11 cellular contexts compared by ENCODE assay signal in the genomic region with DNA sequence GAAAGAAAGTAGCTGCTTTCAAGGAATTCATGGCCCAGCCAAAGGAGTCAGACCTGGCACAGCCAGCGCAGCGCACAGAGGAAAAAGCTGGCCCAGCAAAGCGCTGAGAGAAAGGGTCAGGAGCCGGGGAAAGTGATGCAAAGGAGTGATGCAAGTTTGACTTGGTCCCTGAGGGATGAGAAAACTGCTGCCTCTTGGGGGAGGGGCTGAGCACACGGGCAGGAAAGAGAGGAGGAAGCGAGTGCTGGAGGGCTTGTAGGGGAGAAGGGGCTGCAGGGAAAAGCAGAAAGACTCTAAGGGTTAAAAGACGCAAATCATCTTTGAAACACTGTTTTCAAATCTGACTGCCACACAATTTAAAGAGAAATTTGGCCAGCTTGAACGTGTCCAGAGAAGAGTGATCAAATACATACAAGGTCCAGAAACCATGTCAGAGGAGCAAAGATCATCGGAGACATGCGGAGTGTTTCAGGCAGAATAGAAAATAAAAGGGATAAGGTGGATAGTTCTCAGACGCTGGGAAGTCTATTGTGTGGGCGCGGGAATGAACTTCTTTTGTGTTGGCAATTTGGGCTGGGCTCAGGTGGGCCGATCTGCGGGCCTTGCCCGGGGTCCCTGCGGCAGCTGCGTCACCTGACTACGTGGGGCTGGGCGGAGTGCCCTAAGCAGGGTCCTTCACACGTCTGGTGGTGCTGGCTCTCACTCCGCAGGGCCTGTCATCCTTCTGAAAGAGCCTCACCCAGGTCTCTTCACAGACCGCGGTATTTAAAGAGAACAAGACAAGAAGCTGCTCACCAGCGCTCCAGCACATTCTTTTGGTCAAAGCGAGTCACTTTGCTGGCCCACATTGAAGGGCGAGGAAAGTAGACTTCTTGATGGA. TPM values are rescaled to one million over a fixed set of nuclear protein-coding genes. Genes with fewer than 3 reads are reported as not detected.
DNase-seq lines count a peak whose midpoint lies in the region; ATAC-seq and TF ChIP-seq lines count a peak whose summit lies in the region.
"Had no signal": no experiment of that assay in that cellular context is flagged by ENCODE, and none has a peak within 500 bp of the region (broad histone marks: within the 10 kb centered on the region; RNA-seq: fewer than 3 reads in every experiment).

No MANE protein-coding gene starts in this region.

- no peak overlapping the region for H3K4me2 ChIP-seq in GM23248 (ENCODE audit: unreplicated experiment)

- no peak overlapping the region for H2AFZ ChIP-seq in GM23248

- H3K4me3 Mint-ChIP-seq in progenitor cell of endocrine pancreas (ENCODE audit: low read depth): peak overlapping the region; percentile 58
- H3K4me3 Mint-ChIP-seq: activated naive CD4-positive, alpha-beta T cell treated with anti-CD3 and anti-CD28 coated beads, Interleukin-2, amount 50 U/mL, for 24 hours had no signal

- no peaks in the 10 kb centered on the region for H3F3A ChIP-seq in GM23248 (ENCODE audit: insufficient read depth)

- H3K4me1 ChIP-seq in right cardiac atrium (ENCODE audit: control insufficient read depth, insufficient read depth, low read length): no peaks in the 10 kb centered on the region
- H3K4me1 ChIP-seq in GM23248 (ENCODE audit: insufficient read depth): no peaks in the 10 kb centered on the region

- CTCF ChIA-PET in GM10248 (lab: Yijun Ruan, JAX): interaction anchor here (1.3 to 2.0 kb wide), 2 partner anchors 25 to 28 kb away, joined by 4 to 6 read pairs; no protein-coding TSS in a partner anchor

- H3K27me3 Mint-ChIP-seq in progenitor cell of endocrine pancreas: peaks cover 55% of the 10 kb centered on the region
- H3K27me3 Mint-ChIP-seq: activated naive CD4-positive, alpha-beta T cell treated with anti-CD3 and anti-CD28 coated beads, Interleukin-2, amount 50 U/mL, for 24 hours; naive thymus-derived CD4-positive, alpha-beta T cell had no signal

- ATAC-seq in right cardiac atrium (peak; percentile 86 to 92), GM21576 (IDR thresholded peaks at IDR 0.05; ENCODE audit: unreplicated experiment) (no peak), HG03571 (IDR thresholded peaks at IDR 0.05; ENCODE audit: unreplicated experiment) (no peak)
- ATAC-seq: naive thymus-derived CD4-positive, alpha-beta T cell had no signal

- in situ Hi-C loops in GM23248 (cut with MboI): no loop called here

- H3K27ac ChIP-seq in right cardiac atrium (ENCODE audit: low read length): no peak overlapping the region
- no peak overlapping the region for H3K27ac ChIP-seq in GM23248
- H3K27ac ChIP-seq: HL-60 had no signal

- DNase-seq in DMS79 treated with DMSO at 0.1 percent for 48 hours (lab: John Stamatoyannopoulos, UW): peak; percentile 36
- peak; percentile 20 for DNase-seq in UCSD-AML1 (lab: John Stamatoyannopoulos, UW; ENCODE audit: unreplicated experiment)
- peak; percentile 66 to 81 (median 72) for DNase-seq in right cardiac atrium
- DNase-seq in progenitor cell of endocrine pancreas (ENCODE audit: low spot score, unreplicated experiment): no peak
- DNase-seq in GM10248 (ENCODE audit: extremely low spot score): no peak
- no peak for DNase-seq in GM23248
- DNase-seq: naive thymus-derived CD4-positive, alpha-beta T cell had no signal

- no peaks in the 10 kb centered on the region for H3K36me3 ChIP-seq in GM23248 (ENCODE audit: low read depth)

- intact Hi-C loops in right cardiac atrium (cut with DNase I): no loop called here

- TF ChIP-seq CTCF in progenitor cell of endocrine pancreas (IDR thresholded peaks at IDR 0.05; ENCODE audit: unreplicated experiment): no peak
- TF ChIP-seq CTCF in GM10248 (IDR thresholded peaks at IDR 0.05; ENCODE audit: control extremely low read depth, extremely low read depth, low read depth, missing control alignments): no peak

- peaks cover 17% of the 10 kb centered on the region for H3K36me3 Mint-ChIP-seq in progenitor cell of endocrine pancreas (ENCODE audit: insufficient read depth)

- 32% methylated on average over 27 of the region's 27 CpGs for WGBS in right cardiac atrium
- WGBS in GM23248 (ENCODE audit: low coverage in 1 of 2, low lambda C conversion rate in 2 of 2, missing lambda C conversion rate in 2 of 2), 2 experiments: 67 to 70% methylated on average over 27 of the region's 27 CpGs

- H3K9ac ChIP-seq in GM23248: no peak overlapping the region

- POLR2A ChIA-PET in GM10248 (lab: Yijun Ruan, JAX): interaction anchor here (1.0 kb wide), 1 partner anchor 17 kb away, joined by 3 read pairs; no protein-coding TSS in a partner anchor

- no peak overlapping the region for H3K27ac Mint-ChIP-seq in progenitor cell of endocrine pancreas
- H3K27ac Mint-ChIP-seq: activated naive CD4-positive, alpha-beta T cell treated with anti-CD3 and anti-CD28 coated beads, Interleukin-2, amount 50 U/mL, for 24 hours had no signal

- no peaks in the 10 kb centered on the region for H3K9me2 ChIP-seq in GM23248 (ENCODE audit: insufficient read depth)

- H3K9me3 Mint-ChIP-seq in progenitor cell of endocrine pancreas (ENCODE audit: low read depth): no peaks in the 10 kb centered on the region
- H3K9me3 Mint-ChIP-seq: activated naive CD4-positive, alpha-beta T cell treated with anti-CD3 and anti-CD28 coated beads, Interleukin-2, amount 50 U/mL, for 24 hours; naive thymus-derived CD4-positive, alpha-beta T cell had no signal

- H3K4me1 Mint-ChIP-seq in progenitor cell of endocrine pancreas (ENCODE audit: low read depth): peaks cover 14% of the 10 kb centered on the region

- no peaks in the 10 kb centered on the region for H3K79me2 ChIP-seq in GM23248 (ENCODE audit: insufficient read depth)

- H3K4me3 ChIP-seq in right cardiac atrium (ENCODE audit: low read length): peak overlapping the region; percentile 13
- no peak overlapping the region for H3K4me3 ChIP-seq in GM23248

- no peaks in the 10 kb centered on the region for H3K27me3 ChIP-seq in right cardiac atrium (ENCODE audit: control insufficient read depth, insufficient read depth)
- H3K27me3 ChIP-seq in GM23248 (replicated peaks; ENCODE audit: insufficient read depth): no peaks in the 10 kb centered on the region

- no peaks in the 10 kb centered on the region for H3K9me3 ChIP-seq in right cardiac atrium (ENCODE audit: control insufficient read depth, low read length)
- H3K9me3 ChIP-seq in GM23248 (ENCODE audit: low read depth): no peaks in the 10 kb centered on the region

- no peaks in the 10 kb centered on the region for H4K20me1 ChIP-seq in GM23248 (ENCODE audit: insufficient read depth)

RNA-seq across cellular contexts. Expression of a gene that starts 18.1 kb away (rescaled TPM):
- total RNA-seq in right cardiac atrium (1 to 10 TPM; 4.6 to 6.5 (median 5.0) TPM), progenitor cell of endocrine pancreas (15.9 and 20.0 TPM in 2 replicates)
- polyA plus RNA-seq in right cardiac atrium (6.9 TPM), GM23248 (2016; fragmentation: Nextera tagmentation; extraction: Ambion mirVana) (0.80 and 1.4 TPM in 2 replicates)
- total RNA-seq in GM23248 (2014; rRNA removed; shearing (Covaris generic)): 1.1 and 1.2 TPM in 2 replicates

Comparison
In these comparisons a context has a peak if more than half of its experiments do, and no peak if none do; other contexts are left out.
1. DNase-seq: peak in DMS79 treated with DMSO at 0.1 percent for 48 hours (single experiment), UCSD-AML1 (single experiment) and right cardiac atrium (3 of 3); none in progenitor cell of endocrine pancreas (single experiment), GM10248 (single experiment) and GM23248 (single experiment).
2. ATAC-seq: peak in right cardiac atrium (2 of 2); none in GM21576 (single experiment) and HG03571 (single experiment).